In the genomic region with DNA sequence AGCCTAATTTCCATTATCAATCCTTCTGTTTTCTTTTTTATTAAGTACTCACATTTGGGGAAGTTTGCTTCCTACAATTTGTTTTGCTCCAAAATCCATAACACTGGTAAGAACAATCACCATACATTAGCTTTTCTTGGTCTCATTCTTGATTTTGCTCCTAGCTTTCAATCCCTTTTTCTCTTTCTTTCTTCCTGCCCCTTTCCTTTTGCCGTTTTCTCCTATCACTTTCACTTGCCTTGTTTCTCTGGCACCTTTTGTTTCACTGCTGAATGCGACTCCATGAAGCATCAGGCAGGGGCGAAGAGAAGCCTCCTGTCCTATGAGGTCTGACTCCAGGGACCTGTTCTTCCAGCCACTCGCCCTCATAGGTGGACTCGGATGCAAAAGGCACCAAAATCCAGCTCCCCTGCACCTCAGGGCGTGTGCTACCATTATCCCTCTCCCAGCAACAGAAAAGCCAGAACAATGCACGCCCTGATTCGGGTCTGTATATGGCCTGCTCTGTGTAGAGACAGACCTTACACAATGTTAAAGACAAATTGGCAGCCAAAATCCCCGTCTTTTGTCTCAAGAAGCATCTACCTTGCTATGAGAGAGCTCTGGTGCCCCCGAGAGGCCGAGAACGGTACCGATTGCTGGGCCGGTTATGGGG, we compare ENCODE assay signal across 8 cellular contexts.
A peak's percentile ranks its signal among the peaks of the same experiment; 100 is the strongest.
DNase-seq lines count a peak whose midpoint lies in the region; ATAC-seq and TF ChIP-seq lines count a peak whose summit lies in the region.

No MANE protein-coding gene starts in this region.

- DNase-seq in C1 segment of cervical spinal cord (lab: John Stamatoyannopoulos, UW) (peak in 11 of 14 donors; percentile 2 to 70 (median 34)), NCI-H226 (peak; percentile 4), heart right ventricle (peak; percentile 47 to 63), renal cortical epithelial cell (ENCODE audit: low read depth) (peak; percentile 52)
- peak; percentile 47 for DNase-seq in activated naive CD4-positive, alpha-beta T cell treated with anti-CD3 and anti-CD28 coated beads, Interleukin-2, amount 10 ng/mL, durations not matched to agents 7 days and 5 days

- no peak overlapping the region for H3K27ac ChIP-seq in heart right ventricle

- CTCF ChIA-PET in activated naive CD4-positive, alpha-beta T cell treated with anti-CD3 and anti-CD28 coated beads, Interleukin-2, amount 10 ng/mL, durations not matched to agents 7 days and 5 days (lab: Charles Lee), result interaction anchor here (1.5 to 2.0 kb wide), 2 partner anchors 709 to 902 kb away, joined by 5 to 9 read pairs; partner anchors contain the start of gene EPHB1

- peak; percentile 40 to 74 (median 64) for TF ChIP-seq CTCF in heart right ventricle (IDR thresholded peaks at IDR 0.05)

- H3K9me3 ChIP-seq in heart right ventricle, result peaks cover 0 to 2% (median 0%) of the 10 kb centered on the region in 11 donors

- H3K36me3 ChIP-seq in heart right ventricle, result no peaks in the 10 kb centered on the region

- peaks cover 0 to 4% (median 0%) of the 10 kb centered on the region in 9 donors for H3K4me1 ChIP-seq in heart right ventricle

- no peak overlapping the region for H3K4me3 ChIP-seq in heart right ventricle

- H3K9me3 Mint-ChIP-seq in activated naive CD4-positive, alpha-beta T cell treated with anti-CD3 and anti-CD28 coated beads, Interleukin-2, amount 10 ng/mL, durations not matched to agents 7 days and 5 days, result peaks cover 5% of the 10 kb centered on the region

- peak; percentile 81 for ATAC-seq in GM18861 (IDR thresholded peaks at IDR 0.05; ENCODE audit: unreplicated experiment)
- peak; percentile 67 for ATAC-seq in HG03432 (IDR thresholded peaks at IDR 0.05; ENCODE audit: unreplicated experiment)
- ATAC-seq in heart right ventricle, result peak; percentile 46 to 85 (median 70)
- ATAC-seq in HG02970 (IDR thresholded peaks at IDR 0.05; ENCODE audit: low FRiP score, unreplicated experiment), result no peak

- intact Hi-C loops in heart right ventricle (cut with DNase I), result loop anchor here (1.0 to 10.0 kb wide), 10 partner anchors 389 to 909 kb away; partner anchors contain the start of gene EPHB1 (in 7 of the 10)

- no peak overlapping the region for H3K4me3 Mint-ChIP-seq in activated naive CD4-positive, alpha-beta T cell treated with anti-CD3 and anti-CD28 coated beads, Interleukin-2, amount 10 ng/mL, durations not matched to agents 7 days and 5 days

- peaks cover 0 to 53% (median 31%) of the 10 kb centered on the region in 7 donors for H3K27me3 ChIP-seq in heart right ventricle

- H3K36me3 Mint-ChIP-seq in activated naive CD4-positive, alpha-beta T cell treated with anti-CD3 and anti-CD28 coated beads, Interleukin-2, amount 10 ng/mL, durations not matched to agents 7 days and 5 days, result no peaks in the 10 kb centered on the region

- H3K4me1 Mint-ChIP-seq in activated naive CD4-positive, alpha-beta T cell treated with anti-CD3 and anti-CD28 coated beads, Interleukin-2, amount 10 ng/mL, durations not matched to agents 7 days and 5 days, result no peaks in the 10 kb centered on the region

- H3K27ac Mint-ChIP-seq in activated naive CD4-positive, alpha-beta T cell treated with anti-CD3 and anti-CD28 coated beads, Interleukin-2, amount 10 ng/mL, durations not matched to agents 7 days and 5 days, result no peak overlapping the region

- 15 to 19% methylated on average over 14 of the region's 14 CpGs for WGBS in heart right ventricle, 2 donors

- no peaks in the 10 kb centered on the region for H3K27me3 Mint-ChIP-seq in activated naive CD4-positive, alpha-beta T cell treated with anti-CD3 and anti-CD28 coated beads, Interleukin-2, amount 10 ng/mL, durations not matched to agents 7 days and 5 days

Comparison
In these comparisons a context has a peak if more than half of its experiments do, and no peak if none do; other contexts are left out.
1. DNase-seq: peak in every context shown above with its lines; median percentile 55 in heart right ventricle; 52 in renal cortical epithelial cell; 47 in activated naive CD4-positive, alpha-beta T cell treated with anti-CD3 and anti-CD28 coated beads, Interleukin-2, amount 10 ng/mL, durations not matched to agents 7 days and 5 days; 34 in C1 segment of cervical spinal cord; 4 in NCI-H226.